In genomic region chr5:151298465-151298864, GRCh38 we compare ENCODE assay signal across 1 cellular context.
TF ChIP-seq lines count a peak whose summit lies in the region.

No MANE protein-coding gene starts in this region.

TF ChIP-seq in K562, 482 proteins besides CTCF, POLR2A, EP300 and RAD21:
- TF ChIP-seq MAFG (tag; conservative IDR thresholded peaks at IDR 0.05) (no peak), CEBPG (CRISPR knock-in tag; IDR thresholded peaks at IDR 0.05) (0 out of 2 replicates have a peak, but pooled peaks have one; percentile 11), CEBPG (tag; conservative IDR thresholded peaks at IDR 0.05 in 1 of 2, IDR thresholded peaks at IDR 0.05 in 1 of 2) (no peak)
- TF ChIP-seq, protein P1, sequence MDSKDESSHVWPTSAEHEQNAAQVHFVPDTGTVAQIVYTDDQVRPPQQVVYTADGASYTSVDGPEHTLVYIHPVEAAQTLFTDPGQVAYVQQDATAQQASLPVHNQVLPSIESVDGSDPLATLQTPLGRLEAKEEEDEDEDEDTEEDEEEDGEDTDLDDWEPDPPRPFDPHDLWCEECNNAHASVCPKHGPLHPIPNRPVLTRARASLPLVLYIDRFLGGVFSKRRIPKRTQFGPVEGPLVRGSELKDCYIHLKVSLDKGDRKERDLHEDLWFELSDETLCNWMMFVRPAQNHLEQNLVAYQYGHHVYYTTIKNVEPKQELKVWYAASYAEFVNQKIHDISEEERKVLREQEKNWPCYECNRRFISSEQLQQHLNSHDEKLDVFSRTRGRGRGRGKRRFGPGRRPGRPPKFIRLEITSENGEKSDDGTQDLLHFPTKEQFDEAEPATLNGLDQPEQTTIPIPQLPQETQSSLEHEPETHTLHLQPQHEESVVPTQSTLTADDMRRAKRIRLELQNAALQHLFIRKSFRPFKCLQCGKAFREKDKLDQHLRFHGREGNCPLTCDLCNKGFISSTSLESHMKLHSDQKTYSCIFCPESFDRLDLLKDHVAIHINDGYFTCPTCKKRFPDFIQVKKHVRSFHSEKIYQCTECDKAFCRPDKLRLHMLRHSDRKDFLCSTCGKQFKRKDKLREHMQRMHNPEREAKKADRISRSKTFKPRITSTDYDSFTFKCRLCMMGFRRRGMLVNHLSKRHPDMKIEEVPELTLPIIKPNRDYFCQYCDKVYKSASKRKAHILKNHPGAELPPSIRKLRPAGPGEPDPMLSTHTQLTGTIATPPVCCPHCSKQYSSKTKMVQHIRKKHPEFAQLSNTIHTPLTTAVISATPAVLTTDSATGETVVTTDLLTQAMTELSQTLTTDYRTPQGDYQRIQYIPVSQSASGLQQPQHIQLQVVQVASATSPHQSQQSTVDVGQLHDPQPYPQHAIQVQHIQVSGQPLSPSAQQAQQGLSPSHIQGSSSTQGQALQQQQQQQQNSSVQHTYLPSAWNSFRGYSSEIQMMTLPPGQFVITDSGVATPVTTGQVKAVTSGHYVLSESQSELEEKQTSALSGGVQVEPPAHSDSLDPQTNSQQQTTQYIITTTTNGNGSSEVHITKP (IDR thresholded peaks at IDR 0.05; ENCODE audit: partially characterized antibody): no peak
